ENCODE assay signal across 16 cellular contexts in genomic region chr12:121293603-121294002, GRCh38. TPM values are rescaled to one million over a fixed set of nuclear protein-coding genes. Genes with fewer than 3 reads are reported as not detected.
A peak's percentile ranks its signal among the peaks of the same experiment; 100 is the strongest.
DNase-seq lines count a peak whose midpoint lies in the region; ATAC-seq, FAIRE-seq and TF ChIP-seq lines count a peak whose summit lies in the region.
"Had no signal": no experiment of that assay in that cellular context is flagged by ENCODE, and none has a peak within 500 bp of the region (broad histone marks: within the 10 kb centered on the region; RNA-seq: fewer than 3 reads in every experiment).

No MANE protein-coding gene starts in this region.

- no peak for FAIRE-seq in GM12878 (lab: Jason Lieb, UNC)

- H3K36me3 ChIP-seq in HEK293 (ENCODE audit: control insufficient read depth in 2 of 2, insufficient read depth in 1 of 2, low read length in 2 of 2) (peaks cover 5 to 18% of the 10 kb centered on the region in 2 experiments; a peak in 2 of 3 replicates), GM12878 (ENCODE audit: control insufficient read depth in 2 of 2, insufficient read depth in 2 of 2, low read length in 1 of 2) (peaks cover 0 to 8% of the 10 kb centered on the region in 2 experiments; a peak in 1 of 4 replicates), neutrophil (peaks cover 11% of the 10 kb centered on the region)

- CTCF ChIA-PET in HEK293 (lab: Yijun Ruan, JAX), result no interaction called here
- CTCF ChIA-PET in GM12878 (lab: Yijun Ruan, JAX), result interaction anchor here (0.7 kb wide), 1 partner anchor 8 kb away, joined by 3 read pairs; no protein-coding TSS in a partner anchor

- H3K9ac ChIP-seq in GM12878 (ENCODE audit: control insufficient read depth, insufficient read depth, low read length), result peak overlapping the region; percentile 16; the same call in 1 of the 2 replicates

- H3K27ac ChIP-seq in HEK293 (ENCODE audit: extremely low read depth, low read depth, low read length) (no peak overlapping the region), GM12878 (ENCODE audit: control insufficient read depth, insufficient read depth) (no peak overlapping the region), neutrophil (peak overlapping the region; percentile 99)
- H3K27ac ChIP-seq: SJCRH30 had no signal

- TF ChIP-seq RAD21 in GM12878 (IDR thresholded peaks at IDR 0.05; ENCODE audit: insufficient read depth, low read depth, low read length), result no peak

- DNase-seq in Right ventricle myocardium superior (peak; percentile 7), Right ventricle myocardium inferior (ENCODE audit: missing footprints) (no peak), GM12878 (ENCODE audit: low read depth, low spot score) (no peak), OCI-M1 (lab: John Stamatoyannopoulos, UW) (no peak), HT-29 (ENCODE audit: low spot score) (no peak)
- DNase-seq: ACHN, BE2C, MG63, NCI-H1105 treated with DMSO at 0.1 percent for 48 hours, NCI-H187, NCI-H446, SJCRH30, SW 1271 had no signal

- ATAC-seq in Right ventricle myocardium superior (ENCODE audit: poor library complexity) (no peak), Right ventricle myocardium inferior (no peak), GM12878 (no peak), HG02973 (IDR thresholded peaks at IDR 0.05; ENCODE audit: unreplicated experiment) (no peak)

- no peaks in the 10 kb centered on the region for H3K27me3 ChIP-seq in GM12878 (replicated peaks in 1 of 2; ENCODE audit: control insufficient read depth in 2 of 2, insufficient read depth in 2 of 2, low read length in 1 of 2)
- H3K27me3 ChIP-seq in neutrophil, result no peaks in the 10 kb centered on the region
- H3K27me3 ChIP-seq: BE2C, MG63, SJCRH30 had no signal

- H4K20me1 ChIP-seq in GM12878 (ENCODE audit: control insufficient read depth, insufficient read depth), result no peaks in the 10 kb centered on the region; the same call in 1 of the 2 replicates

- H3K4me1 ChIP-seq in HEK293 (ENCODE audit: control insufficient read depth, insufficient read depth, low read length) (no peaks in the 10 kb centered on the region), GM12878 (ENCODE audit: control insufficient read depth, insufficient read depth, low read length) (peaks cover 16% of the 10 kb centered on the region), neutrophil (ENCODE audit: control insufficient read depth in 1 of 2, insufficient read depth in 1 of 2, low read depth in 1 of 2, low read length in 1 of 2) (peaks cover 85 to 88% of the 10 kb centered on the region in 2 experiments)
- H3K4me1 ChIP-seq: SJCRH30 had no signal

- TF ChIP-seq EP300 in GM12878 (IDR thresholded peaks at IDR 0.05; ENCODE audit: borderline replicate concordance in 1 of 2, control insufficient read depth in 1 of 2, low read depth in 2 of 2, low read length in 2 of 2), result no peak

- no peak for TF ChIP-seq POLR2A in GM12878 (IDR thresholded peaks at IDR 0.05; ENCODE audit: low read depth, low read length)

- peaks cover 38% of the 10 kb centered on the region for H3K79me2 ChIP-seq in GM12878 (ENCODE audit: control insufficient read depth, insufficient read depth, low read length)

- SMC1A ChIA-PET in GM12878 (lab: Charles Lee; ENCODE audit: uncharacterized antibody, unreplicated experiment), result interaction anchor here (1.1 to 2.7 kb wide), 2 partner anchors 22 to 35 kb away, joined by 3 to 20 read pairs; no protein-coding TSS in a partner anchor

- H3K4me3 ChIP-seq in HEK293 (ENCODE audit: low read depth, low read length), result no peak overlapping the region
- no peak overlapping the region for H3K4me3 ChIP-seq in GM12878
- peak overlapping the region; percentile 93 to 99 for H3K4me3 ChIP-seq in neutrophil (ENCODE audit: low read depth in 1 of 2, low read length in 1 of 2)
- H3K4me3 ChIP-seq: MG63, SJCRH30 had no signal

- in situ Hi-C loops in GM12878 (cut with MboI), result no loop called here

- 98% methylated on average over 4 of the region's 4 CpGs for WGBS in GM12878 (ENCODE audit: insufficient coverage, insufficient replicate concordance, low lambda C conversion rate, missing lambda C conversion rate)

- POLR2A ChIA-PET in HEK293 (lab: Yijun Ruan, JAX), result no interaction called here
- POLR2A ChIA-PET in GM12878 (lab: Charles Lee), result no interaction called here

- RAD21 ChIA-PET in GM12878 (lab: Charles Lee; ENCODE audit: unreplicated experiment), result interaction anchor here (1.3 to 2.8 kb wide), 2 partner anchors 8 to 34 kb away, joined by 3 to 15 read pairs; no protein-coding TSS in a partner anchor

- TF ChIP-seq CTCF in HEK293 (tag by site-specific recombination; IDR thresholded peaks at IDR 0.05) (no peak), GM12878 (IDR thresholded peaks at IDR 0.05 in 2 of 3, conservative IDR thresholded peaks at IDR 0.05 in 1 of 3; ENCODE audit: control insufficient read depth in 2 of 3, extremely low read depth in 1 of 3, insufficient read depth in 1 of 3, low read depth in 3 of 3, low read length in 3 of 3) (no peak), neutrophil (IDR thresholded peaks at IDR 0.05) (no peak)

- H3K9me3 ChIP-seq in HEK293 (ENCODE audit: control insufficient read depth, insufficient read depth, low read depth, low read length), result no peaks in the 10 kb centered on the region
- H3K9me3 ChIP-seq in GM12878 (replicated peaks; ENCODE audit: control insufficient read depth, insufficient read depth, low read length), result no peaks in the 10 kb centered on the region
- H3K9me3 ChIP-seq in neutrophil, result no peaks in the 10 kb centered on the region
- H3K9me3 ChIP-seq: BE2C, MG63, SJCRH30 had no signal

- BruUV-seq in GM12878 (replicated peaks; lab: Mats Ljungman, UMichigan), result no TSS peak

- no peak overlapping the region for H2AFZ ChIP-seq in GM12878 (ENCODE audit: control insufficient read depth, low read depth, low read length)

- intact Hi-C loops in Right ventricle myocardium superior (cut with DNase I), result no loop called here
- intact Hi-C loops in Right ventricle myocardium inferior (cut with DNase I), result loop anchor here (10.0 kb wide), 1 partner anchor 391 kb away; no protein-coding TSS in a partner anchor
- intact Hi-C loops in GM12878 (cut with micrococcal nuclease; ENCODE audit: unreplicated experiment), result no loop called here

- peak overlapping the region; percentile 25; the same call in 1 of the 2 replicates for H3K4me2 ChIP-seq in GM12878 (ENCODE audit: control insufficient read depth, insufficient read depth)

TF ChIP-seq in GM12878, 131 proteins besides CTCF, POLR2A, EP300 and RAD21:
- TF ChIP-seq SRF (IDR thresholded peaks at IDR 0.05; ENCODE audit: low read depth in 2 of 2, low read length in 2 of 2) (no peak), SMARCA5 (IDR thresholded peaks at IDR 0.05) (0 out of 2 replicates have a peak, but pooled peaks have one; percentile 34)
- TF ChIP-seq, protein P1, sequence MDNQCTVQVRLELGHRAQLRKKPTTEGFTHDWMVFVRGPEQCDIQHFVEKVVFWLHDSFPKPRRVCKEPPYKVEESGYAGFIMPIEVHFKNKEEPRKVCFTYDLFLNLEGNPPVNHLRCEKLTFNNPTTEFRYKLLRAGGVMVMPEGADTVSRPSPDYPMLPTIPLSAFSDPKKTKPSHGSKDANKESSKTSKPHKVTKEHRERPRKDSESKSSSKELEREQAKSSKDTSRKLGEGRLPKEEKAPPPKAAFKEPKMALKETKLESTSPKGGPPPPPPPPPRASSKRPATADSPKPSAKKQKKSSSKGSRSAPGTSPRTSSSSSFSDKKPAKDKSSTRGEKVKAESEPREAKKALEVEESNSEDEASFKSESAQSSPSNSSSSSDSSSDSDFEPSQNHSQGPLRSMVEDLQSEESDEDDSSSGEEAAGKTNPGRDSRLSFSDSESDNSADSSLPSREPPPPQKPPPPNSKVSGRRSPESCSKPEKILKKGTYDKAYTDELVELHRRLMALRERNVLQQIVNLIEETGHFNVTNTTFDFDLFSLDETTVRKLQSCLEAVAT (IDR thresholded peaks at IDR 0.05), result peak; percentile 33; the same call in 1 of the 2 replicates

RNA-seq across cellular contexts. Expression of gene CAMKK2, which starts 2.9 kb away (rescaled TPM):
- total RNA-seq in Right ventricle myocardium superior (14.8 TPM), Right ventricle myocardium inferior (15.2 TPM), GM12878 (2014; rRNA removed) (25.0 and 28.5 TPM in 2 replicates), GM12878 (2014; rRNA removed; fragmentation: Illumina TruSeq; extraction: Trizol) (17.1 and 17.7 TPM in 2 replicates), GM12878 (2021) (37.7 and 38.3 TPM in 2 replicates)
- 45.5 and 50.6 TPM in 2 replicates for total RNA-seq in GM12878 (2013; cell fraction: nucleolus; rRNA removed)
- 11.2 TPM for polyA plus RNA-seq in GM12878 (2011; ENCODE audit: low read depth)
- polyA plus RNA-seq in GM12878 (2011; rRNA removed) (34.8 and 40.6 TPM in 2 replicates), GM12878 (2014; fragmentation: Illumina TruSeq; extraction: Trizol) (26.5 and 28.8 TPM in 2 replicates), GM12878 (2014; fragmentation: Nextera tagmentation; extraction: Ambion mirVana) (1 to 10 TPM; 5.2 to 5.3 TPM), GM12878 (2014; rRNA removed) (33.0 and 35.3 TPM in 2 replicates), GM12878 (2016; fragmentation: Nextera tagmentation; extraction: Ambion mirVana) (10 to 100 TPM; 23.7 to 24.8 TPM)
- 48.6 and 50.5 TPM in 2 replicates for polyA plus RNA-seq in GM12878 (2011; cell fraction: cytosol; rRNA removed)
- 76.2 and 79.0 TPM in 2 replicates for polyA plus RNA-seq in GM12878 (2011; cell fraction: nucleus; rRNA removed)
- 17.3 and 19.6 TPM in 2 replicates for polyA plus RNA-seq in GM12878 (2012)
- 46.7 and 58.2 TPM in 2 replicates for polyA minus RNA-seq in GM12878 (2011; rRNA and poly(A)+ RNA removed)
- polyA minus RNA-seq in GM12878 (2011; cell fraction: cytosol; rRNA and poly(A)+ RNA removed), result 18.5 and 23.1 TPM in 2 replicates
- 29.7 and 44.9 TPM in 2 replicates for polyA minus RNA-seq in GM12878 (2011; cell fraction: nucleus; rRNA and poly(A)+ RNA removed)
- total RNA-seq in HT-29 (2014; rRNA removed; shearing (Covaris generic)), result 20.1 and 21.5 TPM in 2 replicates

RNA-seq across cellular contexts. Expression of gene ANAPC5, which starts 58.6 kb away (rescaled TPM):
- total RNA-seq in Right ventricle myocardium superior (57.4 TPM), Right ventricle myocardium inferior (61.8 TPM), GM12878 (2014; rRNA removed) (166 and 180 TPM in 2 replicates), GM12878 (2014; rRNA removed; fragmentation: Illumina TruSeq; extraction: Trizol) (139 and 144 TPM in 2 replicates), GM12878 (2021) (114 and 132 TPM in 2 replicates)
- total RNA-seq in GM12878 (2013; cell fraction: nucleolus; rRNA removed), result 563 and 606 TPM in 2 replicates
- polyA plus RNA-seq in GM12878 (2011; ENCODE audit: low read depth), result 94.2 TPM
- polyA plus RNA-seq in GM12878 (2011; rRNA removed) (205 and 226 TPM in 2 replicates), GM12878 (2014; fragmentation: Illumina TruSeq; extraction: Trizol) (167 and 199 TPM in 2 replicates), GM12878 (2014; fragmentation: Nextera tagmentation; extraction: Ambion mirVana) (100 to 1,000 TPM; 102 to 142 TPM), GM12878 (2014; rRNA removed) (165 TPM in 2 replicates), GM12878 (2016; fragmentation: Nextera tagmentation; extraction: Ambion mirVana) (100 to 1,000 TPM; 219 to 227 TPM)
- polyA plus RNA-seq in GM12878 (2011; cell fraction: cytosol; rRNA removed), result 179 and 212 TPM in 2 replicates
- 418 and 443 TPM in 2 replicates for polyA plus RNA-seq in GM12878 (2011; cell fraction: nucleus; rRNA removed)
- polyA plus RNA-seq in GM12878 (2012), result 77.8 and 90.8 TPM in 2 replicates
- 190 and 219 TPM in 2 replicates for polyA minus RNA-seq in GM12878 (2011; rRNA and poly(A)+ RNA removed)
- 56.1 and 67.0 TPM in 2 replicates for polyA minus RNA-seq in GM12878 (2011; cell fraction: cytosol; rRNA and poly(A)+ RNA removed)
- 119 and 191 TPM in 2 replicates for polyA minus RNA-seq in GM12878 (2011; cell fraction: nucleus; rRNA and poly(A)+ RNA removed)
- 108 and 117 TPM in 2 replicates for total RNA-seq in HT-29 (2014; rRNA removed; shearing (Covaris generic))

Comparison
In these comparisons a context has a peak if more than half of its experiments do, and no peak if none do; other contexts are left out.
1. H3K4me3 ChIP-seq: peak in neutrophil (2 of 2); none in HEK293 (single experiment) and GM12878 (single experiment).